In genomic region chr18:79904357-79905147, GRCh38 we compare ENCODE assay signal across 18 cellular contexts. TPM values are rescaled to one million over a fixed set of nuclear protein-coding genes. Genes with fewer than 3 reads are reported as not detected.
DNase-seq lines count a peak whose midpoint lies in the region; ATAC-seq and TF ChIP-seq lines count a peak whose summit lies in the region.
"Had no signal": no experiment of that assay in that cellular context is flagged by ENCODE, and none has a peak within 500 bp of the region (broad histone marks: within the 10 kb centered on the region; RNA-seq: fewer than 3 reads in every experiment).

No MANE protein-coding gene starts in this region.

- TF ChIP-seq CTCF in WERI-Rb-1 (IDR thresholded peaks at IDR 0.05; ENCODE audit: low read depth, low read length) (no peak), lower lobe of right lung (IDR thresholded peaks at IDR 0.05) (no peak)

- CTCF ChIA-PET in activated CD4-positive, alpha-beta T cell treated with anti-CD3 and anti-CD28 coated beads for 36 hours (lab: Charles Lee) = interaction anchor here (0.7 to 1.6 kb wide), 3 partner anchors 37 to 243 kb away, joined by 3 to 5 read pairs (median 3); no protein-coding TSS in a partner anchor

- no peaks in the 10 kb centered on the region for H3K27me3 ChIP-seq in WERI-Rb-1 (ENCODE audit: insufficient read depth, low read depth, severe bottlenecking)
- no peaks in the 10 kb centered on the region for H3K27me3 ChIP-seq in lower lobe of right lung (ENCODE audit: low read depth)
- no peaks in the 10 kb centered on the region for H3K27me3 ChIP-seq in thymus (ENCODE audit: control insufficient read depth, insufficient read depth)
- H3K27me3 ChIP-seq: pancreas, Peyer's patch, thyroid gland had no signal

- H3K36me3 Mint-ChIP-seq in activated CD4-positive, alpha-beta T cell treated with anti-CD3 and anti-CD28 coated beads for 36 hours (ENCODE audit: low read depth) = peaks cover 20% of the 10 kb centered on the region
- H3K36me3 Mint-ChIP-seq in activated T-cell treated with anti-CD3 and anti-CD28 coated beads, Interleukin-2, amount 50 U/mL, for 4 hours (ENCODE audit: insufficient read depth) = peaks cover 20% of the 10 kb centered on the region

- no peak overlapping the region for H3K4me3 Mint-ChIP-seq in activated CD4-positive, alpha-beta T cell treated with anti-CD3 and anti-CD28 coated beads for 36 hours
- no peak overlapping the region for H3K4me3 Mint-ChIP-seq in activated T-cell treated with anti-CD3 and anti-CD28 coated beads, Interleukin-2, amount 50 U/mL, for 4 hours
- H3K4me3 Mint-ChIP-seq: activated CD8-positive, alpha-beta T cell treated with anti-CD3 and anti-CD28 coated beads for 36 hours; effector memory CD8-positive, alpha-beta T cell; GM23338; IgD-negative memory B cell had no signal

- H3K9me3 ChIP-seq in WERI-Rb-1 (ENCODE audit: severe bottlenecking) (peaks cover 34% of the 10 kb centered on the region), lower lobe of right lung (no peaks in the 10 kb centered on the region), thymus (ENCODE audit: control insufficient read depth) (peaks cover 13% of the 10 kb centered on the region)
- H3K9me3 ChIP-seq: pancreas, thyroid gland had no signal

- ATAC-seq in activated CD4-positive, alpha-beta T cell treated with anti-CD3 and anti-CD28 coated beads for 36 hours = no peak
- ATAC-seq in lower lobe of right lung = peak in 1 of 2 donors; percentile 9
- no peak for ATAC-seq in HG02588 (IDR thresholded peaks at IDR 0.05; ENCODE audit: unreplicated experiment)
- ATAC-seq in activated T-cell treated with anti-CD3 and anti-CD28 coated beads, Interleukin-2, amount 50 U/mL, for 4 hours = no peak
- ATAC-seq: activated CD8-positive, alpha-beta T cell treated with anti-CD3 and anti-CD28 coated beads for 36 hours; effector memory CD8-positive, alpha-beta T cell; GM23338; mucosa of descending colon had no signal

- H3K27me3 Mint-ChIP-seq in activated CD4-positive, alpha-beta T cell treated with anti-CD3 and anti-CD28 coated beads for 36 hours = no peaks in the 10 kb centered on the region
- no peaks in the 10 kb centered on the region for H3K27me3 Mint-ChIP-seq in activated T-cell treated with anti-CD3 and anti-CD28 coated beads, Interleukin-2, amount 50 U/mL, for 4 hours (ENCODE audit: low read depth)
- H3K27me3 Mint-ChIP-seq: activated CD8-positive, alpha-beta T cell treated with anti-CD3 and anti-CD28 coated beads for 36 hours; effector memory CD8-positive, alpha-beta T cell; IgD-negative memory B cell had no signal

- H3K4me1 ChIP-seq in lower lobe of right lung (no peaks in the 10 kb centered on the region), thymus (ENCODE audit: control insufficient read depth, insufficient read depth, low read length) (no peaks in the 10 kb centered on the region)
- H3K4me1 ChIP-seq: pancreas, Peyer's patch, thyroid gland had no signal

- intact Hi-C loops in activated CD4-positive, alpha-beta T cell treated with anti-CD3 and anti-CD28 coated beads for 36 hours (cut with DNase I, micrococcal nuclease) = no loop called here
- intact Hi-C loops in lower lobe of right lung (cut with DNase I) = no loop called here

- no peak overlapping the region for H3K27ac Mint-ChIP-seq in activated CD4-positive, alpha-beta T cell treated with anti-CD3 and anti-CD28 coated beads for 36 hours
- H3K27ac Mint-ChIP-seq: activated CD8-positive, alpha-beta T cell treated with anti-CD3 and anti-CD28 coated beads for 36 hours; effector memory CD8-positive, alpha-beta T cell; GM23338; IgD-negative memory B cell had no signal

- no peaks in the 10 kb centered on the region for H3K9me3 Mint-ChIP-seq in activated CD4-positive, alpha-beta T cell treated with anti-CD3 and anti-CD28 coated beads for 36 hours (ENCODE audit: low read depth)
- H3K9me3 Mint-ChIP-seq in activated T-cell treated with anti-CD3 and anti-CD28 coated beads, Interleukin-2, amount 50 U/mL, for 4 hours = no peaks in the 10 kb centered on the region
- H3K9me3 Mint-ChIP-seq: activated CD8-positive, alpha-beta T cell treated with anti-CD3 and anti-CD28 coated beads for 36 hours; effector memory CD8-positive, alpha-beta T cell had no signal

- H3K27ac ChIP-seq in WERI-Rb-1 = no peak overlapping the region
- H3K27ac ChIP-seq in lower lobe of right lung = no peak overlapping the region
- H3K27ac ChIP-seq in thymus (ENCODE audit: low read depth) = peak overlapping the region; percentile 25
- H3K27ac ChIP-seq: pancreas, Peyer's patch, thyroid gland had no signal

- 95% methylated on average over 27 of the region's 27 CpGs for WGBS in thymus

- POLR2A ChIA-PET in activated CD4-positive, alpha-beta T cell treated with anti-CD3 and anti-CD28 coated beads for 36 hours (lab: Charles Lee) = no interaction called here

- peaks cover 10% of the 10 kb centered on the region for H3K4me1 Mint-ChIP-seq in activated CD4-positive, alpha-beta T cell treated with anti-CD3 and anti-CD28 coated beads for 36 hours
- H3K4me1 Mint-ChIP-seq in activated T-cell treated with anti-CD3 and anti-CD28 coated beads, Interleukin-2, amount 50 U/mL, for 4 hours (ENCODE audit: low read depth) = peaks cover 4% of the 10 kb centered on the region
- H3K4me1 Mint-ChIP-seq: GM23338 had no signal

- H3K4me3 ChIP-seq in WERI-Rb-1 (ENCODE audit: low read depth, low read length) (no peak overlapping the region), lower lobe of right lung (no peak overlapping the region), thymus (ENCODE audit: low read length) (no peak overlapping the region)
- H3K4me3 ChIP-seq: GM23338, mucosa of descending colon, pancreas, Peyer's patch, thyroid gland had no signal

- H3K36me3 ChIP-seq in WERI-Rb-1 (peaks cover 73% of the 10 kb centered on the region), lower lobe of right lung (peaks cover 18% of the 10 kb centered on the region), thymus (ENCODE audit: control insufficient read depth, insufficient read depth) (peaks cover 29% of the 10 kb centered on the region)

- peak; percentile 4 for DNase-seq in activated CD4-positive, alpha-beta T cell treated with anti-CD3 and anti-CD28 coated beads for 1 hour
- no peak for DNase-seq in activated CD4-positive, alpha-beta T cell treated with anti-CD3 and anti-CD28 coated beads for 36 hours
- peak; percentile 7 for DNase-seq in WERI-Rb-1
- DNase-seq in lower lobe of right lung = peak; percentile 47
- no peak for DNase-seq in activated T-cell treated with anti-CD3 and anti-CD28 coated beads, Interleukin-2, amount 50 U/mL, for 4 hours
- no peak for DNase-seq in NCI-H526 (lab: John Stamatoyannopoulos, UW)
- DNase-seq: 8988T; activated CD8-positive, alpha-beta T cell treated with anti-CD3 and anti-CD28 coated beads for 36 hours; effector memory CD8-positive, alpha-beta T cell; mucosa of descending colon; SW 1271; thyroid gland had no signal

RNA-seq across cellular contexts. Expression of gene SLC66A2, which starts 46.9 kb away (rescaled TPM):
- 10 to 100 TPM; 23.4 to 28.5 TPM for total RNA-seq in activated CD4-positive, alpha-beta T cell treated with anti-CD3 and anti-CD28 coated beads for 36 hours
- 54.2 TPM for total RNA-seq in lower lobe of right lung
- polyA plus RNA-seq in thymus = 91.3 TPM
- 10 to 100 TPM; 33.7 to 38.7 (median 34.8) TPM for total RNA-seq in activated T-cell treated with anti-CD3 and anti-CD28 coated beads, Interleukin-2, amount 50 U/mL, for 4 hours

RNA-seq across cellular contexts. Expression of gene HSBP1L1, which starts 59.9 kb away (rescaled TPM):
- total RNA-seq in activated CD4-positive, alpha-beta T cell treated with anti-CD3 and anti-CD28 coated beads for 36 hours = 10 to 100 TPM; 14.4 to 16.9 TPM
- total RNA-seq in lower lobe of right lung = 46.6 TPM
- polyA plus RNA-seq in thymus = 25.8 TPM
- total RNA-seq in activated T-cell treated with anti-CD3 and anti-CD28 coated beads, Interleukin-2, amount 50 U/mL, for 4 hours = 1 to 10 TPM; 1.5 to 4.8 (median 2.2) TPM

Comparison
In these comparisons a context has a peak if more than half of its experiments do, and no peak if none do; other contexts are left out.
1. DNase-seq: peak in activated CD4-positive, alpha-beta T cell treated with anti-CD3 and anti-CD28 coated beads for 1 hour (single experiment), WERI-Rb-1 (single experiment) and lower lobe of right lung (single experiment); none in activated CD4-positive, alpha-beta T cell treated with anti-CD3 and anti-CD28 coated beads for 36 hours (single experiment), activated T-cell treated with anti-CD3 and anti-CD28 coated beads, Interleukin-2, amount 50 U/mL, for 4 hours (single experiment) and NCI-H526 (0 of 2).